In genomic region chr7:29684787-29685650, GRCh38 we compare ENCODE assay signal across 8 cellular contexts.
DNase-seq lines count a peak whose midpoint lies in the region; ATAC-seq lines count a peak whose summit lies in the region.

No MANE protein-coding gene starts in this region.

- 0% methylated on average over 45 to 73 of the region's 114 CpGs for WGBS in mesodermal cell (ENCODE audit: insufficient coverage in 2 of 2), 2 experiments

- H3K4me3 ChIP-seq in mesodermal cell (ENCODE audit: extremely low read depth, insufficient read depth, low read length, poor library complexity, severe bottlenecking) = peak overlapping the region; percentile 59

- DNase-seq in AG08395 (ENCODE audit: low spot score) (peak; percentile 60), NCI-H774 (lab: John Stamatoyannopoulos, UW) (peak; percentile 57), epidermal melanocyte (ENCODE audit: insufficient read length, low spot score) (peak; percentile 19)
- peak; percentile 66 for DNase-seq in activated CD8-positive, alpha-beta memory T cell treated with anti-CD3 and anti-CD28 coated beads, Interleukin-2, amount 50 U/mL, for 48 hours
- peak; percentile 14 to 15 for DNase-seq in stimulated activated CD8-positive, alpha-beta memory T cell treated with anti-CD3 and anti-CD28 coated beads, Interleukin-2, amount 100 ng/mL, for 48 hours (ENCODE audit: low read depth in 2 of 2)

- peak overlapping the region; percentile 62 for H3K27ac ChIP-seq in mesodermal cell (ENCODE audit: low read depth, low read length, severe bottlenecking)

- no peaks in the 10 kb centered on the region for H3K9me3 ChIP-seq in mesodermal cell (ENCODE audit: control insufficient read depth, low read length)

- peak; percentile 43 for ATAC-seq in GM18861 (IDR thresholded peaks at IDR 0.05; ENCODE audit: unreplicated experiment)
- peak; percentile 64 for ATAC-seq in HG03103 (IDR thresholded peaks at IDR 0.05; ENCODE audit: low read depth, unreplicated experiment)

- no peaks in the 10 kb centered on the region for H3K4me1 ChIP-seq in mesodermal cell (ENCODE audit: control insufficient read depth, insufficient read depth, low read length, poor library complexity, severe bottlenecking)

- H3K36me3 ChIP-seq in mesodermal cell (ENCODE audit: control insufficient read depth, insufficient read depth, low read length) = no peaks in the 10 kb centered on the region

Comparison
In these comparisons a context has a peak if more than half of its experiments do, and no peak if none do; other contexts are left out.
1. Peak in every context shown above with its lines: DNase-seq, ATAC-seq, H3K4me3 ChIP-seq and H3K27ac ChIP-seq.
2. DNase-seq: peak in every context shown above with its lines; median percentile 66 in activated CD8-positive, alpha-beta memory T cell treated with anti-CD3 and anti-CD28 coated beads, Interleukin-2, amount 50 U/mL, for 48 hours; 60 in AG08395; 57 in NCI-H774; 19 in epidermal melanocyte; 14 in stimulated activated CD8-positive, alpha-beta memory T cell treated with anti-CD3 and anti-CD28 coated beads, Interleukin-2, amount 100 ng/mL, for 48 hours.